9 cellular contexts compared by ENCODE assay signal in genomic region chr11:94876645-94877445, GRCh38.
A peak's percentile ranks its signal among the peaks of the same experiment; 100 is the strongest.
DNase-seq lines count a peak whose midpoint lies in the region; ATAC-seq and TF ChIP-seq lines count a peak whose summit lies in the region.
"Had no signal": no experiment of that assay in that cellular context is flagged by ENCODE, and none has a peak within 500 bp of the region (broad histone marks: within the 10 kb centered on the region; RNA-seq: fewer than 3 reads in every experiment).

No MANE protein-coding gene starts in this region.

- H3K9me3 ChIP-seq in SJSA1 (replicated peaks) (no peaks in the 10 kb centered on the region), smooth muscle cell (replicated peaks; ENCODE audit: low read depth) (no peaks in the 10 kb centered on the region)

- TF ChIP-seq CTCF in astrocyte of the cerebellum (IDR thresholded peaks at IDR 0.05; ENCODE audit: low read depth, low read length, missing control alignments): peak; percentile 48
- peak; percentile 14 for TF ChIP-seq CTCF in smooth muscle cell (IDR thresholded peaks at IDR 0.05; ENCODE audit: borderline replicate concordance, insufficient read depth, poor library complexity, severe bottlenecking)

- H3K4me3 ChIP-seq in SJSA1: no peak overlapping the region
- no peak overlapping the region for H3K4me3 ChIP-seq in astrocyte of the cerebellum (ENCODE audit: low read depth, low read length)
- no peak overlapping the region for H3K4me3 ChIP-seq in smooth muscle cell

- DNase-seq in A172 (ENCODE audit: low spot score) (peak; percentile 84), SJSA1 (ENCODE audit: low read depth in 1 of 2, low spot score in 2 of 2) (peak; percentile 75 to 79), astrocyte of the cerebellum (ENCODE audit: low read depth) (peak; percentile 90), hypothalamus (lab: John Stamatoyannopoulos, UW) (peak in 33 of 51 donors; percentile 6 to 70 (median 30)), smooth muscle cell (lab: John Stamatoyannopoulos, UW; ENCODE audit: unreplicated experiment) (peak; percentile 51), NCI-H345 (lab: John Stamatoyannopoulos, UW) (no peak)

- H3K4me1 ChIP-seq in SJSA1 (replicated peaks): peaks cover 17% of the 10 kb centered on the region
- H3K4me1 ChIP-seq in smooth muscle cell (ENCODE audit: low read depth): peaks cover 12% of the 10 kb centered on the region
- H3K4me1 ChIP-seq: parathyroid adenoma had no signal

- H3K4me2 ChIP-seq in smooth muscle cell: peak overlapping the region; percentile 71

- H3K79me2 ChIP-seq in smooth muscle cell (ENCODE audit: low read depth): no peaks in the 10 kb centered on the region
- H3K79me2 ChIP-seq: parathyroid adenoma had no signal

- H3K27me3 ChIP-seq in SJSA1 (replicated peaks) (no peaks in the 10 kb centered on the region), smooth muscle cell (ENCODE audit: low read depth) (no peaks in the 10 kb centered on the region)

- peak overlapping the region; percentile 91 for H3K9ac ChIP-seq in smooth muscle cell (ENCODE audit: low read depth)
- H3K9ac ChIP-seq: parathyroid adenoma had no signal

- peaks cover 10% of the 10 kb centered on the region for H3F3A ChIP-seq in smooth muscle cell (ENCODE audit: low read depth)

- H3K36me3 ChIP-seq in SJSA1 (peaks cover 12% of the 10 kb centered on the region), smooth muscle cell (ENCODE audit: low read depth) (no peaks in the 10 kb centered on the region)

- WGBS in smooth muscle cell (ENCODE audit: low lambda C conversion rate): 14% methylated on average over 12 of the region's 12 CpGs

- H2AFZ ChIP-seq in smooth muscle cell (ENCODE audit: low read depth): no peak overlapping the region
- H2AFZ ChIP-seq: parathyroid adenoma had no signal

- peak overlapping the region; percentile 76 for H3K27ac ChIP-seq in SJSA1
- H3K27ac ChIP-seq in smooth muscle cell (ENCODE audit: low read depth): peak overlapping the region; percentile 97
- H3K27ac ChIP-seq: parathyroid adenoma had no signal

- no peaks in the 10 kb centered on the region for H4K20me1 ChIP-seq in smooth muscle cell (ENCODE audit: low read depth)

- in situ Hi-C loops in astrocyte of the cerebellum (cut with HindIII; ENCODE audit: low sequenced_read_pairs): no loop called here

- peak; percentile 96 for ATAC-seq in GM18868 (IDR thresholded peaks at IDR 0.05; ENCODE audit: unreplicated experiment)
- peak; percentile 98 for ATAC-seq in HG03095 (IDR thresholded peaks at IDR 0.05; ENCODE audit: unreplicated experiment)
